Comparison of ENCODE assay signal across 8 cellular contexts in genomic region chr4:10164877-10165283, GRCh38. TPM values are rescaled to one million over a fixed set of nuclear protein-coding genes. Genes with fewer than 3 reads are reported as not detected.
DNase-seq lines count a peak whose midpoint lies in the region; ATAC-seq and TF ChIP-seq lines count a peak whose summit lies in the region.

No MANE protein-coding gene starts in this region.

- no peaks in the 10 kb centered on the region for H4K20me1 ChIP-seq in OCI-LY3 (ENCODE audit: insufficient read depth, low read length)

- no peak for DNase-seq in AG04449 (ENCODE audit: low read depth, low spot score)
- peak; percentile 43 for DNase-seq in GM10266 (ENCODE audit: extremely low spot score)
- DNase-seq in erythroblast (lab: John Stamatoyannopoulos, UW): peak; percentile 58 to 81
- peak; percentile 36 for DNase-seq in neuronal stem cell (ENCODE audit: low spot score)
- no peak for DNase-seq in effector memory CD4-positive, alpha-beta T cell
- no peak for DNase-seq in NCI-H1092 (lab: John Stamatoyannopoulos, UW)

- H2BK12ac ChIP-seq in neuronal stem cell (ENCODE audit: low read length): no peak overlapping the region

- no peak overlapping the region for H2BK5ac ChIP-seq in neuronal stem cell (ENCODE audit: low read length)

- no peak overlapping the region for H3K4ac ChIP-seq in neuronal stem cell (ENCODE audit: low read length)

- no peak overlapping the region for H3K23ac ChIP-seq in neuronal stem cell (ENCODE audit: low read depth, low read length, poor library complexity)

- H2AK5ac ChIP-seq in neuronal stem cell (ENCODE audit: low read depth, low read length): no peak overlapping the region

- no peaks in the 10 kb centered on the region for H3K4me1 ChIP-seq in OCI-LY3 (ENCODE audit: low read length)
- H3K4me1 ChIP-seq in neuronal stem cell (ENCODE audit: control insufficient read depth in 2 of 2, insufficient read depth in 1 of 2, low read depth in 1 of 2, low read length in 2 of 2): peaks cover 0 to 2% of the 10 kb centered on the region in 2 donors
- peaks cover 15% of the 10 kb centered on the region for H3K4me1 ChIP-seq in effector memory CD4-positive, alpha-beta T cell (ENCODE audit: control insufficient read depth, insufficient read depth, low read length, poor library complexity, severe bottlenecking)

- H3K4me2 ChIP-seq in OCI-LY3 (ENCODE audit: low read length) (no peak overlapping the region), neuronal stem cell (ENCODE audit: insufficient read depth, low read length, poor library complexity, severe bottlenecking) (no peak overlapping the region)

- CTCF ChIA-PET in AG04449 (lab: Yijun Ruan, JAX): interaction anchor here (0.7 to 15.2 kb wide), 25 partner anchors 9 to 387 kb away, joined by 3 to 287 read pairs (median 4); partner anchors contain the start of gene ZNF518B

- no peak overlapping the region for H3K14ac ChIP-seq in neuronal stem cell (ENCODE audit: low read length)

- H3K9ac ChIP-seq in OCI-LY3 (ENCODE audit: low read length): no peak overlapping the region
- H3K9ac ChIP-seq in neuronal stem cell (ENCODE audit: low read depth, low read length, poor library complexity): no peak overlapping the region

- no peak for ATAC-seq in GM19455 (IDR thresholded peaks at IDR 0.05; ENCODE audit: unreplicated experiment)

- TF ChIP-seq POLR2A in erythroblast (IDR thresholded peaks at IDR 0.05; ENCODE audit: low read length): no peak

- H3K9me3 ChIP-seq in OCI-LY3 (ENCODE audit: insufficient read depth, low read length) (no peaks in the 10 kb centered on the region), neuronal stem cell (replicated peaks in 1 of 2; ENCODE audit: control insufficient read depth in 2 of 2, insufficient read depth in 1 of 2, low read depth in 1 of 2, low read length in 2 of 2) (no peaks in the 10 kb centered on the region)
- H3K9me3 ChIP-seq in effector memory CD4-positive, alpha-beta T cell (ENCODE audit: control insufficient read depth, low read length): no peaks in the 10 kb centered on the region

- H4K91ac ChIP-seq in neuronal stem cell (ENCODE audit: low read depth, low read length, poor library complexity): no peak overlapping the region

- H3K36me3 ChIP-seq in OCI-LY3 (replicated peaks; ENCODE audit: low read depth, low read length) (no peaks in the 10 kb centered on the region), neuronal stem cell (replicated peaks in 1 of 2; ENCODE audit: control insufficient read depth in 2 of 2, insufficient read depth in 2 of 2, low read length in 2 of 2) (no peaks in the 10 kb centered on the region)
- no peaks in the 10 kb centered on the region for H3K36me3 ChIP-seq in effector memory CD4-positive, alpha-beta T cell (ENCODE audit: control insufficient read depth, insufficient read depth, low read length)

- peaks cover 50% of the 10 kb centered on the region for H3K27me3 ChIP-seq in OCI-LY3 (ENCODE audit: low read depth, low read length)
- H3K27me3 ChIP-seq in neuronal stem cell (ENCODE audit: control insufficient read depth in 3 of 3, insufficient read depth in 3 of 3, low read depth in 1 of 3, low read length in 3 of 3): peaks cover 0 to 21% (median 0%) of the 10 kb centered on the region in 3 experiments
- no peaks in the 10 kb centered on the region for H3K27me3 ChIP-seq in effector memory CD4-positive, alpha-beta T cell (replicated peaks; ENCODE audit: control insufficient read depth, insufficient read depth, low read length, poor library complexity, severe bottlenecking)

- no peak overlapping the region for H3K18ac ChIP-seq in neuronal stem cell (ENCODE audit: low read length)

- TF ChIP-seq CTCF in AG04449 (IDR thresholded peaks at IDR 0.05; ENCODE audit: insufficient read depth, low read length, missing control alignments) (peak; percentile 62), GM10266 (IDR thresholded peaks at IDR 0.05; ENCODE audit: control insufficient read depth, insufficient read depth, low read depth, missing control alignments) (peak; percentile 56), OCI-LY3 (IDR thresholded peaks at IDR 0.05; ENCODE audit: low read depth, low read length) (peak; percentile 65)

- H3K79me1 ChIP-seq in neuronal stem cell (ENCODE audit: low read depth, low read length): no peaks in the 10 kb centered on the region

- no peak overlapping the region for H2BK15ac ChIP-seq in neuronal stem cell (ENCODE audit: low read length)

- no peak overlapping the region for H4K8ac ChIP-seq in neuronal stem cell (ENCODE audit: low read depth, low read length)

- H3K4me3 ChIP-seq in AG04449 (ENCODE audit: low read depth, low read length) (no peak overlapping the region), OCI-LY3 (ENCODE audit: low read length) (no peak overlapping the region), neuronal stem cell (ENCODE audit: low read length in 2 of 2) (no peak overlapping the region)
- H3K4me3 ChIP-seq in effector memory CD4-positive, alpha-beta T cell (ENCODE audit: insufficient read depth, low read depth, low read length, poor library complexity, severe bottlenecking): no peak overlapping the region

- H2AFZ ChIP-seq in OCI-LY3 (ENCODE audit: low read depth, low read length) (no peak overlapping the region), neuronal stem cell (ENCODE audit: low read length) (no peak overlapping the region)

- no peak overlapping the region for H2BK120ac ChIP-seq in neuronal stem cell (ENCODE audit: low read depth, low read length)

- no peaks in the 10 kb centered on the region for H3K79me2 ChIP-seq in OCI-LY3 (ENCODE audit: low read length)

- WGBS in neuronal stem cell (ENCODE audit: extremely low coverage in 2 of 2, insufficient read length in 2 of 2, insufficient replicate concordance in 1 of 2), 2 donors: no CpG with 5 or more reads among the region's 3 CpGs

- H3K27ac ChIP-seq in OCI-LY3 (ENCODE audit: low read length) (no peak overlapping the region), neuronal stem cell (replicated peaks; ENCODE audit: low read length) (no peak overlapping the region)
- no peak overlapping the region for H3K27ac ChIP-seq in effector memory CD4-positive, alpha-beta T cell (ENCODE audit: insufficient read depth, low read length, poor library complexity, severe bottlenecking)

- POLR2A ChIA-PET in AG04449 (lab: Yijun Ruan, JAX): no interaction called here

RNA-seq across cellular contexts. Expression of gene WDR1, which starts 48.3 kb away (rescaled TPM):
- polyA plus RNA-seq in neuronal stem cell (2013, experiment 1 of 2): 78.8 TPM
- polyA plus RNA-seq in neuronal stem cell (2013, experiment 2 of 2): 78.7 TPM

Comparison
In these comparisons a context has a peak if more than half of its experiments do, and no peak if none do; other contexts are left out.
1. DNase-seq: peak in GM10266 (single experiment), erythroblast (2 of 2) and neuronal stem cell (single experiment); none in AG04449 (single experiment), effector memory CD4-positive, alpha-beta T cell (0 of 3) and NCI-H1092 (single experiment).
2. Peak in every context shown above with its lines, with median percentiles within 50 percentile points of each other: CTCF ChIP-seq.